In genomic region chr2:120765031-120765910, GRCh38 we compare ENCODE assay signal across 1 cellular context.
TF ChIP-seq lines count a peak whose summit lies in the region.

No MANE protein-coding gene starts in this region.

TF ChIP-seq in H1, 55 proteins besides CTCF, POLR2A, EP300 and RAD21 (continued from another document):
- TF ChIP-seq GTF2F1 (IDR thresholded peaks at IDR 0.05; ENCODE audit: borderline replicate concordance, low read depth, low read length) (no peak), SP1 (IDR thresholded peaks at IDR 0.05; ENCODE audit: low read depth, low read length) (no peak), POLR2AphosphoS5 (IDR thresholded peaks at IDR 0.05; ENCODE audit: low read depth, low read length) (no peak), BACH1 (IDR thresholded peaks at IDR 0.05; ENCODE audit: low read length) (no peak), MAFK (IDR thresholded peaks at IDR 0.05; ENCODE audit: low read depth, low read length) (no peak), POU5F1 (IDR thresholded peaks at IDR 0.05; ENCODE audit: low read depth, low read length) (no peak)
